In genomic region chr17:78130439-78131101, GRCh38 we compare ENCODE assay signal across 1 cellular context.
A peak's percentile ranks its signal among the peaks of the same experiment; 100 is the strongest.
TF ChIP-seq lines count a peak whose summit lies in the region.

TSS of gene TMC8 (plus strand) at chr17:78130771. CDS start at chr17:78131589, 818 bp downstream.

TF ChIP-seq in HEK293, 187 proteins besides CTCF, POLR2A, EP300 and RAD21 (continued from another document):
- TF ChIP-seq PRDM2 (tag by site-specific recombination; IDR thresholded peaks at IDR 0.05; ENCODE audit: borderline replicate concordance): no peak
- TF ChIP-seq ZNF169 (tag by site-specific recombination; IDR thresholded peaks at IDR 0.05): no peak
- 0 out of 2 replicates have a peak, but pooled peaks have one; percentile 10 for TF ChIP-seq GLIS1 (tag by site-specific recombination; IDR thresholded peaks at IDR 0.05)
- no peak for TF ChIP-seq ZNF140 (tag by site-specific recombination; IDR thresholded peaks at IDR 0.05)
- no peak for TF ChIP-seq ZNF585B (tag by site-specific recombination; IDR thresholded peaks at IDR 0.05)
- no peak for TF ChIP-seq SP2 (tag by site-specific recombination; IDR thresholded peaks at IDR 0.05)
- no peak for TF ChIP-seq ZNF776 (tag by site-specific recombination; IDR thresholded peaks at IDR 0.05; ENCODE audit: borderline replicate concordance)
- TF ChIP-seq ZNF600 (tag by site-specific recombination; IDR thresholded peaks at IDR 0.05): no peak
- no peak for TF ChIP-seq ZNF114 (tag by site-specific recombination; IDR thresholded peaks at IDR 0.05)
- no peak for TF ChIP-seq ZNF596 (tag by site-specific recombination; IDR thresholded peaks at IDR 0.05)
TF ChIP-seq in HEK293: peak in this region for 4.
